In genomic region chr22:21669026-21669425, GRCh38 we compare ENCODE assay signal across 20 cellular contexts. TPM values are rescaled to one million over a fixed set of nuclear protein-coding genes. Genes with fewer than 3 reads are reported as not detected.
DNase-seq lines count a peak whose midpoint lies in the region; ATAC-seq and TF ChIP-seq lines count a peak whose summit lies in the region.
"Had no signal": no experiment of that assay in that cellular context is flagged by ENCODE, and none has a peak within 500 bp of the region (broad histone marks: within the 10 kb centered on the region; RNA-seq: fewer than 3 reads in every experiment).

No MANE protein-coding gene starts in this region.

- CTCF ChIA-PET in GM10248 (lab: Yijun Ruan, JAX): interaction anchor here (1.5 kb wide), 1 partner anchor 22 kb away, joined by 3 read pairs; no protein-coding TSS in a partner anchor

- TF ChIP-seq POLR2A in testis (IDR thresholded peaks at IDR 0.05): no peak

- peaks cover 26% of the 10 kb centered on the region for H3K36me3 Mint-ChIP-seq in T-helper 1 cell treated with Interleukin-12 subunit alpha and Interleukin-12 subunit beta and Interleukin-4 antibody, amounts not matched to agents 30 μg/mL and 1 μg/mL, for 36 hours (ENCODE audit: low read depth)
- peaks cover 55% of the 10 kb centered on the region for H3K36me3 Mint-ChIP-seq in effector memory CD8-positive, alpha-beta T cell (ENCODE audit: insufficient read depth)
- H3K36me3 Mint-ChIP-seq in osteocyte (ENCODE audit: unreplicated experiment): peaks cover 29% of the 10 kb centered on the region

- no peaks in the 10 kb centered on the region for H3K9me3 ChIP-seq in testis
- H3K9me3 ChIP-seq: MG63, SJSA1, tibial nerve had no signal

- H3K4me1 Mint-ChIP-seq in T-helper 1 cell treated with Interleukin-12 subunit alpha and Interleukin-12 subunit beta and Interleukin-4 antibody, amounts not matched to agents 30 μg/mL and 1 μg/mL, for 36 hours (ENCODE audit: low read depth): peaks cover 14% of the 10 kb centered on the region
- peaks cover 30 to 33% of the 10 kb centered on the region in 2 donors for H3K4me1 Mint-ChIP-seq in effector memory CD8-positive, alpha-beta T cell (ENCODE audit: low read depth in 2 of 2)
- H3K4me1 Mint-ChIP-seq in osteocyte (ENCODE audit: unreplicated experiment): peaks cover 14% of the 10 kb centered on the region

- no peak overlapping the region for H3K27ac ChIP-seq in testis
- H3K27ac ChIP-seq: SJSA1, tibial nerve had no signal

- POLR2A ChIA-PET in GM10248 (lab: Yijun Ruan, JAX): no interaction called here

- H3K4me3 Mint-ChIP-seq in T-helper 1 cell treated with Interleukin-12 subunit alpha and Interleukin-12 subunit beta and Interleukin-4 antibody, amounts not matched to agents 30 μg/mL and 1 μg/mL, for 36 hours: peak overlapping the region; percentile 44
- H3K4me3 Mint-ChIP-seq in effector memory CD8-positive, alpha-beta T cell: peak overlapping the region in 1 of 2 donors; percentile 20
- H3K4me3 Mint-ChIP-seq in osteocyte (ENCODE audit: unreplicated experiment): peak overlapping the region; percentile 20
- H3K4me3 Mint-ChIP-seq: stimulated activated naive B cell treated with anti-CD40 and anti-IgM and Interleukin-4, amounts not matched to agents 10 μg/mL and 1 μg/mL and 100 μg/mL, for 72 hours had no signal

- TF ChIP-seq CTCF in osteocyte (IDR thresholded peaks at IDR 0.05): no peak
- TF ChIP-seq CTCF in testis (IDR thresholded peaks at IDR 0.05): no peak
- TF ChIP-seq CTCF in GM10248 (IDR thresholded peaks at IDR 0.05; ENCODE audit: control extremely low read depth, extremely low read depth, low read depth, missing control alignments): no peak

- H3K27me3 ChIP-seq in testis: no peaks in the 10 kb centered on the region
- H3K27me3 ChIP-seq: MG63, SJSA1, tibial nerve had no signal

- H3K27me3 Mint-ChIP-seq in T-helper 1 cell treated with Interleukin-12 subunit alpha and Interleukin-12 subunit beta and Interleukin-4 antibody, amounts not matched to agents 30 μg/mL and 1 μg/mL, for 36 hours (ENCODE audit: low read depth): no peaks in the 10 kb centered on the region
- no peaks in the 10 kb centered on the region for H3K27me3 Mint-ChIP-seq in effector memory CD8-positive, alpha-beta T cell
- H3K27me3 Mint-ChIP-seq in osteocyte (ENCODE audit: unreplicated experiment): no peaks in the 10 kb centered on the region
- H3K27me3 Mint-ChIP-seq: stimulated activated naive B cell treated with anti-CD40 and anti-IgM and Interleukin-4, amounts not matched to agents 10 μg/mL and 1 μg/mL and 100 μg/mL, for 72 hours had no signal

- H3K4me1 ChIP-seq in testis: peaks cover 6% of the 10 kb centered on the region

- no peak for DNase-seq in T-helper 1 cell
- peak; percentile 52 for DNase-seq in NCI-H510A (lab: John Stamatoyannopoulos, UW)
- DNase-seq in effector memory CD8-positive, alpha-beta T cell: no peak
- no peak for DNase-seq in osteocyte (ENCODE audit: extremely low spot score, unreplicated experiment)
- DNase-seq in testis: no peak
- DNase-seq in GM10248 (ENCODE audit: extremely low spot score): no peak
- DNase-seq in GOT3 (lab: John Stamatoyannopoulos, UW): no peak
- DNase-seq: effector memory CD4-positive, alpha-beta T cell; kidney; mesenchymal stem cell; MG63; NCI-H187; NCI-H69; OCI-M1; stimulated activated CD4-positive, alpha-beta T cell treated with anti-CD3 and anti-CD28 coated beads, Interleukin-15, amount 100 ng/mL, for 24 hours; stimulated activated naive B cell treated with anti-CD40 and anti-IgM and Interleukin-4, amounts not matched to agents 10 μg/mL and 1 μg/mL and 100 μg/mL, for 72 hours; T-helper 9 cell had no signal

- no peak overlapping the region for H3K4me3 ChIP-seq in testis
- H3K4me3 ChIP-seq: MG63, SJSA1, tibial nerve had no signal

- intact Hi-C loops in testis (cut with DNase I; ENCODE audit: low total_unique reads): no loop called here

- 88 to 92% methylated on average over 9 of the region's 9 CpGs for WGBS in testis, 2 donors

- peak overlapping the region; percentile 36 for H3K27ac Mint-ChIP-seq in T-helper 1 cell treated with Interleukin-12 subunit alpha and Interleukin-12 subunit beta and Interleukin-4 antibody, amounts not matched to agents 30 μg/mL and 1 μg/mL, for 36 hours
- peak overlapping the region; percentile 65 to 68 for H3K27ac Mint-ChIP-seq in effector memory CD8-positive, alpha-beta T cell
- no peak overlapping the region for H3K27ac Mint-ChIP-seq in osteocyte (ENCODE audit: unreplicated experiment)
- H3K27ac Mint-ChIP-seq: stimulated activated naive B cell treated with anti-CD40 and anti-IgM and Interleukin-4, amounts not matched to agents 10 μg/mL and 1 μg/mL and 100 μg/mL, for 72 hours had no signal

- no peak for ATAC-seq in effector memory CD8-positive, alpha-beta T cell (replicated peaks)
- ATAC-seq: stimulated activated naive B cell treated with anti-CD40 and anti-IgM and Interleukin-4, amounts not matched to agents 10 μg/mL and 1 μg/mL and 100 μg/mL, for 72 hours had no signal

- no peaks in the 10 kb centered on the region for H3K36me3 ChIP-seq in testis (ENCODE audit: low read depth, missing control alignments)

- no peaks in the 10 kb centered on the region for H3K9me3 Mint-ChIP-seq in T-helper 1 cell treated with Interleukin-12 subunit alpha and Interleukin-12 subunit beta and Interleukin-4 antibody, amounts not matched to agents 30 μg/mL and 1 μg/mL, for 36 hours
- no peaks in the 10 kb centered on the region for H3K9me3 Mint-ChIP-seq in effector memory CD8-positive, alpha-beta T cell
- no peaks in the 10 kb centered on the region for H3K9me3 Mint-ChIP-seq in osteocyte (ENCODE audit: unreplicated experiment)
- H3K9me3 Mint-ChIP-seq: stimulated activated naive B cell treated with anti-CD40 and anti-IgM and Interleukin-4, amounts not matched to agents 10 μg/mL and 1 μg/mL and 100 μg/mL, for 72 hours had no signal

RNA-seq across cellular contexts. Expression of gene PPIL2, which starts 3.2 kb away (rescaled TPM):
- total RNA-seq in osteocyte (44.5 and 49.5 TPM in 2 replicates), testis (10 to 100 TPM; 64.6 to 65.3 TPM)
- 35.5 TPM for polyA plus RNA-seq in testis (ENCODE audit: insufficient read depth, low read depth, low replicate concordance)

RNA-seq across cellular contexts. Expression of gene SDF2L1, which starts 26.9 kb away (rescaled TPM):
- 20.7 and 23.2 TPM in 2 replicates for total RNA-seq in osteocyte
- 10 to 100 TPM; 33.0 to 34.3 TPM for total RNA-seq in testis
- 23.9 TPM for polyA plus RNA-seq in testis (ENCODE audit: insufficient read depth, low read depth, low replicate concordance)

RNA-seq across cellular contexts. Expression of gene CCDC116, which starts 36.5 kb away (rescaled TPM):
- total RNA-seq in osteocyte: 0.59 and 0.78 TPM in 2 replicates
- 10 to 100 TPM; 16.0 to 28.6 TPM for total RNA-seq in testis
- polyA plus RNA-seq in testis (ENCODE audit: insufficient read depth, low read depth, low replicate concordance): 54.0 TPM

RNA-seq across cellular contexts. Expression of gene YDJC, which starts 39.2 kb away (rescaled TPM):
- total RNA-seq in osteocyte (15.7 and 15.9 TPM in 2 replicates), testis (10 to 100 TPM; 36.5 to 37.1 TPM)
- 9.9 TPM for polyA plus RNA-seq in testis (ENCODE audit: insufficient read depth, low read depth, low replicate concordance)
